ENCODE assay signal across 1 cellular context in genomic region chr2:235493402-235493774, GRCh38.
TF ChIP-seq lines count a peak whose summit lies in the region.

No MANE protein-coding gene starts in this region.

TF ChIP-seq in HepG2, 621 proteins besides CTCF, POLR2A, EP300 and RAD21 (continued from another document):
- TF ChIP-seq ELF1 (CRISPR knock-in tag; IDR thresholded peaks at IDR 0.05) (0 out of 2 replicates have a peak, but pooled peaks have one; percentile 8), FOSL1 (CRISPR knock-in tag; IDR thresholded peaks at IDR 0.05; ENCODE audit: borderline replicate concordance) (no peak), ZNF101 (CRISPR knock-in tag; IDR thresholded peaks at IDR 0.05; ENCODE audit: borderline replicate concordance, low read depth) (no peak), BCL3 (CRISPR knock-in tag; IDR thresholded peaks at IDR 0.05) (no peak), ZNF280D (CRISPR knock-in tag; IDR thresholded peaks at IDR 0.05) (no peak), TCF12 (IDR thresholded peaks at IDR 0.05) (no peak), TCF12 (CRISPR knock-in tag; IDR thresholded peaks at IDR 0.05) (0 out of 2 replicates have a peak, but pooled peaks have one; percentile 8), CHD4 (IDR thresholded peaks at IDR 0.05; ENCODE audit: borderline replicate concordance, low read length) (no peak), SP5 (CRISPR knock-in tag; IDR thresholded peaks at IDR 0.05; ENCODE audit: borderline replicate concordance, low read depth) (0 out of 2 replicates have a peak, but pooled peaks have one; percentile 6), CREBL2 (CRISPR knock-in tag; IDR thresholded peaks at IDR 0.05; ENCODE audit: borderline replicate concordance) (no peak), SIX4 (CRISPR knock-in tag; IDR thresholded peaks at IDR 0.05) (no peak), ZMYM3 (CRISPR knock-in tag; IDR thresholded peaks at IDR 0.05) (peak; percentile 76), FOXA1 (IDR thresholded peaks at IDR 0.05) (no peak), FOXA1 (CRISPR knock-in tag; IDR thresholded peaks at IDR 0.05) (no peak), ZMYM4 (CRISPR knock-in tag; IDR thresholded peaks at IDR 0.05) (no peak), ZNF430 (CRISPR knock-in tag; IDR thresholded peaks at IDR 0.05) (0 out of 2 replicates have a peak, but pooled peaks have one; percentile 4), ZNF547 (CRISPR knock-in tag; IDR thresholded peaks at IDR 0.05) (peak; percentile 48; the same call in 1 of the 2 replicates), ZNF766 (CRISPR knock-in tag; IDR thresholded peaks at IDR 0.05; ENCODE audit: borderline replicate concordance) (0 out of 2 replicates have a peak, but pooled peaks have one; percentile 64), ZNF598 (CRISPR knock-in tag; IDR thresholded peaks at IDR 0.05; ENCODE audit: borderline replicate concordance) (no peak), ZNF614 (CRISPR knock-in tag; IDR thresholded peaks at IDR 0.05; ENCODE audit: borderline replicate concordance) (peak; percentile 18; the same call in 1 of the 2 replicates), LCORL (IDR thresholded peaks at IDR 0.05) (no peak), LCORL (CRISPR knock-in tag; IDR thresholded peaks at IDR 0.05) (0 out of 2 replicates have a peak, but pooled peaks have one; percentile 44), ASH2L (IDR thresholded peaks at IDR 0.05; ENCODE audit: insufficient read length, low read depth, low read length) (peak; percentile 43), KAT2B (IDR thresholded peaks at IDR 0.05; ENCODE audit: borderline replicate concordance, low read depth, low read length) (no peak), ZNF737 (CRISPR knock-in tag; IDR thresholded peaks at IDR 0.05; ENCODE audit: borderline replicate concordance) (no peak), PBX3 (CRISPR knock-in tag; IDR thresholded peaks at IDR 0.05; ENCODE audit: borderline replicate concordance) (no peak), YEATS2 (CRISPR knock-in tag; IDR thresholded peaks at IDR 0.05; ENCODE audit: borderline replicate concordance) (0 out of 2 replicates have a peak, but pooled peaks have one; percentile 4), ZNF687 (CRISPR knock-in tag; IDR thresholded peaks at IDR 0.05) (peak; percentile 62), BORCS8-MEF2B (CRISPR knock-in tag; IDR thresholded peaks at IDR 0.05) (no peak), ZNF318 (CRISPR knock-in tag; IDR thresholded peaks at IDR 0.05) (0 out of 2 replicates have a peak, but pooled peaks have one; percentile 55), ZNF704 (CRISPR knock-in tag; IDR thresholded peaks at IDR 0.05; ENCODE audit: borderline replicate concordance) (no peak)
